ENCODE assay signal across 8 cellular contexts in the genomic region with DNA sequence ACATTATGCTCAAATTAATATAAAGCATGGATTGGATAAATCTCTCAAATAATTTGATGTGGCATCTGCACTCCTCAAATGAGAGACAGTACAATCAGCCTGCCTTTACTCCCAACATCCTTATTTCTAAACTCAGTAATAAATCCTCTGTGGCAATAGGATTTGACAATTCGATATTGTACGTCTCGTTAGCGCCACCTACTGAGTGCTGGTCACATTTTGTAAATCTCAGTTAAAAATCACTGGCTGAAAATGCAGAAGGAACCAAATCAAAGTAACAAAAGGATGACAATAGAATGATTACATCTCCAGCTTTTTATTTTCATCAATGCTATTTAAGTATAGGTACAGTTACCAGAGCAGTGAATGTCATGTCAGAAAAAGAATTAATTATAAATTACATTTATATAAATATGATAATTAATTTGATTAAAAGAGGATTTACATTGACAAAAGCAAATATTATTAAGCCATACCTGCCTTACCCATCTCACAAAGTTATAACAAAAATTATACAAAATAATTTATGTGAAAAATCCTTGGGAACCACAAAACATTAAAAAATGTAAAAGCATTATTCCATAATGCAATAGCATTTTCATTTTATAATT. TPM values are rescaled to one million over a fixed set of nuclear protein-coding genes. Genes with fewer than 3 reads are reported as not detected.
DNase-seq lines count a peak whose midpoint lies in the region; ATAC-seq, FAIRE-seq and TF ChIP-seq lines count a peak whose summit lies in the region.

No MANE protein-coding gene starts in this region.

- H3K27ac ChIP-seq in H1 (ENCODE audit: low read depth, low read length): no peak overlapping the region

- H2AK5ac ChIP-seq in H1 (ENCODE audit: low read depth, low read length): no peak overlapping the region

- H3K4ac ChIP-seq in H1 (replicated peaks; ENCODE audit: insufficient read length, low read depth, low read length): no peak overlapping the region

- no peak overlapping the region for H2BK12ac ChIP-seq in H1 (ENCODE audit: low read depth, low read length)

- no peak overlapping the region for H3K23ac ChIP-seq in H1 (ENCODE audit: insufficient read length)

- no peak overlapping the region for H3K18ac ChIP-seq in H1 (ENCODE audit: extremely low read depth, low read length)

- no peaks in the 10 kb centered on the region for H3K23me2 ChIP-seq in H1 (ENCODE audit: low read depth, low read length)

- peak; percentile 73 for TF ChIP-seq CTCF in GM06990 (IDR thresholded peaks at IDR 0.05; ENCODE audit: insufficient read depth, low read length, poor library complexity, severe bottlenecking)
- peak in 2 of 3 experiments; percentile 70 to 74; a peak in 3 of 4 replicates for TF ChIP-seq CTCF in H1 (IDR thresholded peaks at IDR 0.05; ENCODE audit: control extremely low read depth in 1 of 3, insufficient read depth in 1 of 3, low read depth in 1 of 3, low read length in 3 of 3)
- peak; percentile 78 for TF ChIP-seq CTCF in mesothelial cell of epicardium (IDR thresholded peaks at IDR 0.05; ENCODE audit: unreplicated experiment)

- DNase-seq in GM06990 (ENCODE audit: extremely low read depth, insufficient read length): no peak
- DNase-seq in NCI-H748 (lab: John Stamatoyannopoulos, UW; ENCODE audit: unreplicated experiment): peak; percentile 86
- DNase-seq in activated CD4-positive, alpha-beta memory T cell treated with anti-CD3 and anti-CD28 coated beads, Interleukin-2, amount 10 ng/mL, durations not matched to agents 7 days and 5 days: peak; percentile 69
- DNase-seq in H1 (ENCODE audit: low read depth in 1 of 2, low spot score in 2 of 2): peak in 1 of 2 experiments; percentile 82
- peak; percentile 55 to 77 for DNase-seq in mesothelial cell of epicardium (ENCODE audit: low spot score in 2 of 2, unreplicated experiment in 2 of 2)
- peak; percentile 58 for DNase-seq in stimulated activated CD8-positive, alpha-beta memory T cell treated with anti-CD3 and anti-CD28 coated beads, Interleukin-4, amount 100 ng/mL, for 24 hours (ENCODE audit: low read depth)

- H3K4me2 ChIP-seq in H1 (ENCODE audit: insufficient read depth in 1 of 2, low read depth in 2 of 2, low read length in 2 of 2): no peak overlapping the region

- H3K79me1 ChIP-seq in H1 (ENCODE audit: low read depth, low read length): no peaks in the 10 kb centered on the region

- H3K4me3 Mint-ChIP-seq in activated CD4-positive, alpha-beta memory T cell treated with anti-CD3 and anti-CD28 coated beads, Interleukin-2, amount 10 ng/mL, durations not matched to agents 7 days and 5 days: no peak overlapping the region
- H3K4me3 Mint-ChIP-seq in mesothelial cell of epicardium: no peak overlapping the region

- no peaks in the 10 kb centered on the region for H3K9me3 ChIP-seq in H1 (ENCODE audit: insufficient read depth in 2 of 2, low read depth in 1 of 2, low read length in 1 of 2)

- TF ChIP-seq POLR2A in H1 (IDR thresholded peaks at IDR 0.05; ENCODE audit: control extremely low read depth in 1 of 2, low read depth in 2 of 2, low read length in 2 of 2): no peak

- H3K27me3 Mint-ChIP-seq in activated CD4-positive, alpha-beta memory T cell treated with anti-CD3 and anti-CD28 coated beads, Interleukin-2, amount 10 ng/mL, durations not matched to agents 7 days and 5 days: no peaks in the 10 kb centered on the region
- H3K27me3 Mint-ChIP-seq in mesothelial cell of epicardium (ENCODE audit: low read depth): peaks cover 2% of the 10 kb centered on the region

- no peaks in the 10 kb centered on the region for H4K20me1 ChIP-seq in H1 (replicated peaks in 1 of 2; ENCODE audit: control insufficient read depth in 1 of 2, insufficient read depth in 2 of 2, low read length in 2 of 2)

- no peaks in the 10 kb centered on the region for H3K79me2 ChIP-seq in H1 (ENCODE audit: control insufficient read depth in 1 of 2, insufficient read depth in 2 of 2, low read length in 2 of 2)

- no peak overlapping the region for H2AFZ ChIP-seq in H1 (ENCODE audit: low read length)

- CTCF ChIA-PET in activated CD4-positive, alpha-beta memory T cell treated with anti-CD3 and anti-CD28 coated beads, Interleukin-2, amount 10 ng/mL, durations not matched to agents 7 days and 5 days (lab: Charles Lee): interaction anchor here (0.8 to 1.5 kb wide), 6 partner anchors 9 to 436 kb away, joined by 3 to 6 read pairs (median 3); no protein-coding TSS in a partner anchor
- CTCF ChIA-PET in H1 (lab: Charles Lee; ENCODE audit: partially characterized antibody): interaction anchor here (0.8 to 3.4 kb wide), 15 partner anchors 10 to 502 kb away, joined by 3 to 25 read pairs (median 4); no protein-coding TSS in a partner anchor

- FAIRE-seq in H1 (lab: Jason Lieb, UNC): peak; percentile 82

- TF ChIP-seq EP300 in H1 (IDR thresholded peaks at IDR 0.05; ENCODE audit: borderline replicate concordance in 1 of 2, low read depth in 2 of 2, low read length in 2 of 2): no peak

- no peak overlapping the region for H3K4me3 ChIP-seq in GM06990 (replicated peaks; ENCODE audit: low read depth, low read length)
- no peak overlapping the region for H3K4me3 ChIP-seq in H1 (ENCODE audit: extremely low read depth in 1 of 4, insufficient read depth in 2 of 4, low read depth in 3 of 4, low read length in 4 of 4)

- TF ChIP-seq RAD21 in H1 (IDR thresholded peaks at IDR 0.05 in 1 of 2, conservative IDR thresholded peaks at IDR 0.05 in 1 of 2; ENCODE audit: low read depth in 2 of 2, low read length in 2 of 2): peak; percentile 91

- H2BK20ac ChIP-seq in H1 (ENCODE audit: low read length): no peak overlapping the region

- no peak overlapping the region for H2BK120ac ChIP-seq in H1 (replicated peaks; ENCODE audit: low read depth, low read length)

- H3K14ac ChIP-seq in H1 (ENCODE audit: insufficient read length): no peak overlapping the region

- no peak overlapping the region for H4K8ac ChIP-seq in H1 (ENCODE audit: extremely low read depth, insufficient read depth, low read length)

- no peak overlapping the region for H4K5ac ChIP-seq in H1 (ENCODE audit: insufficient read length, low read depth, low read length)

- no peaks in the 10 kb centered on the region for H3K4me1 ChIP-seq in H1 (replicated peaks in 1 of 4; ENCODE audit: control insufficient read depth in 3 of 4, insufficient read depth in 4 of 4, low read length in 3 of 4)

- H2BK5ac ChIP-seq in H1 (ENCODE audit: low read depth, low read length): no peak overlapping the region

- no peak overlapping the region for H2BK15ac ChIP-seq in H1 (ENCODE audit: low read length)

- no peaks in the 10 kb centered on the region for H3K36me3 ChIP-seq in GM06990 (ENCODE audit: control insufficient read depth, insufficient read depth, low read length)
- no peaks in the 10 kb centered on the region for H3K36me3 ChIP-seq in H1 (ENCODE audit: control insufficient read depth in 2 of 4, insufficient read depth in 4 of 4, low read length in 3 of 4)

- POLR2A ChIA-PET in activated CD4-positive, alpha-beta memory T cell treated with anti-CD3 and anti-CD28 coated beads, Interleukin-2, amount 10 ng/mL, durations not matched to agents 7 days and 5 days (lab: Charles Lee): no interaction called here
- POLR2A ChIA-PET in H1 (lab: Charles Lee; ENCODE audit: partially characterized antibody): no interaction called here

- no peak overlapping the region for H4K91ac ChIP-seq in H1 (replicated peaks; ENCODE audit: insufficient read length, low read length)

- H3K9ac ChIP-seq in H1 (replicated peaks in 1 of 4; ENCODE audit: extremely low read depth in 1 of 4, low read depth in 3 of 4, low read length in 3 of 4): no peak overlapping the region

- H3K56ac ChIP-seq in H1 (replicated peaks; ENCODE audit: insufficient read length, low read depth, low read length): no peak overlapping the region

- WGBS in H1 (ENCODE audit: extremely low coverage in 1 of 2, insufficient coverage in 1 of 2, insufficient read length in 1 of 2, insufficient replicate concordance in 2 of 2, low coverage in 1 of 2, low lambda C conversion rate in 2 of 2, missing lambda C conversion rate in 1 of 2), 2 experiments: 0% methylated on average over 4 of the region's 4 CpGs; no CpG with 5 or more reads in 1 of the 2 experiments

- no peaks in the 10 kb centered on the region for H3K4me1 Mint-ChIP-seq in activated CD4-positive, alpha-beta memory T cell treated with anti-CD3 and anti-CD28 coated beads, Interleukin-2, amount 10 ng/mL, durations not matched to agents 7 days and 5 days
- H3K4me1 Mint-ChIP-seq in mesothelial cell of epicardium: no peaks in the 10 kb centered on the region

- ATAC-seq in HG03354 (IDR thresholded peaks at IDR 0.05; ENCODE audit: poor library complexity, severe bottlenecking, unreplicated experiment): peak; percentile 70
- ATAC-seq in HG03571 (IDR thresholded peaks at IDR 0.05; ENCODE audit: unreplicated experiment): no peak

- no peaks in the 10 kb centered on the region for H3K27me3 ChIP-seq in GM06990 (replicated peaks; ENCODE audit: control insufficient read depth, insufficient read depth, low read length)
- no peaks in the 10 kb centered on the region for H3K27me3 ChIP-seq in H1 (replicated peaks in 1 of 4; ENCODE audit: control insufficient read depth in 3 of 4, extremely low read depth in 1 of 4, insufficient read depth in 3 of 4, low read length in 3 of 4)

- no peaks in the 10 kb centered on the region for H3K36me3 Mint-ChIP-seq in activated CD4-positive, alpha-beta memory T cell treated with anti-CD3 and anti-CD28 coated beads, Interleukin-2, amount 10 ng/mL, durations not matched to agents 7 days and 5 days (ENCODE audit: low read depth)
- H3K36me3 Mint-ChIP-seq in mesothelial cell of epicardium: no peaks in the 10 kb centered on the region

- H3K27ac Mint-ChIP-seq in activated CD4-positive, alpha-beta memory T cell treated with anti-CD3 and anti-CD28 coated beads, Interleukin-2, amount 10 ng/mL, durations not matched to agents 7 days and 5 days: no peak overlapping the region
- no peak overlapping the region for H3K27ac Mint-ChIP-seq in mesothelial cell of epicardium

- no peaks in the 10 kb centered on the region for H3K9me3 Mint-ChIP-seq in activated CD4-positive, alpha-beta memory T cell treated with anti-CD3 and anti-CD28 coated beads, Interleukin-2, amount 10 ng/mL, durations not matched to agents 7 days and 5 days
- H3K9me3 Mint-ChIP-seq in mesothelial cell of epicardium: peaks cover 9% of the 10 kb centered on the region

RNA-seq across cellular contexts. Expression of a gene that starts 20.2 kb away (rescaled TPM):
- not detected for total RNA-seq in activated CD4-positive, alpha-beta memory T cell treated with anti-CD3 and anti-CD28 coated beads, Interleukin-2, amount 10 ng/mL, durations not matched to agents 7 days and 5 days
- not detected in 2 replicates for total RNA-seq in H1 (2021; fragmentation: NEBNext Ultra II Directional; extraction: Animal tissue kit (Norgen Biotek cat#: 25700))
- not detected in 2 replicates for polyA plus RNA-seq in H1 (2011; rRNA removed)
- not detected for polyA plus RNA-seq in H1 (2011; cell fraction: cytosol; rRNA removed)
- not detected for polyA plus RNA-seq in H1 (2011; cell fraction: nucleus; rRNA removed)
- not detected in 4 replicates for polyA plus RNA-seq in H1 (2012, experiment 1 of 2)
- not detected for polyA plus RNA-seq in H1 (2012, experiment 2 of 2)
- not detected for polyA plus RNA-seq in H1 (2013, experiment 1 of 2)
- not detected for polyA plus RNA-seq in H1 (2013, experiment 2 of 2)
- not detected in 2 replicates for polyA minus RNA-seq in H1 (2011; rRNA and poly(A)+ RNA removed)
- not detected for polyA minus RNA-seq in H1 (2011; cell fraction: cytosol; rRNA and poly(A)+ RNA removed)
- not detected for polyA minus RNA-seq in H1 (2011; cell fraction: nucleus; rRNA and poly(A)+ RNA removed)
- total RNA-seq in mesothelial cell of epicardium: not detected in 3 replicates

RNA-seq across cellular contexts. Expression of a gene that starts 34.4 kb away (rescaled TPM):
- total RNA-seq in activated CD4-positive, alpha-beta memory T cell treated with anti-CD3 and anti-CD28 coated beads, Interleukin-2, amount 10 ng/mL, durations not matched to agents 7 days and 5 days: not detected
- not detected in 2 replicates for total RNA-seq in H1 (2021; fragmentation: NEBNext Ultra II Directional; extraction: Animal tissue kit (Norgen Biotek cat#: 25700))
- 0.08 and 0.11 TPM in 2 replicates for polyA plus RNA-seq in H1 (2011; rRNA removed)
- 0.06 TPM for polyA plus RNA-seq in H1 (2011; cell fraction: cytosol; rRNA removed)
- not detected for polyA plus RNA-seq in H1 (2011; cell fraction: nucleus; rRNA removed)
- not detected in 4 replicates for polyA plus RNA-seq in H1 (2012, experiment 1 of 2)
- polyA plus RNA-seq in H1 (2012, experiment 2 of 2): not detected
- polyA plus RNA-seq in H1 (2013, experiment 1 of 2): 0.04 TPM
- polyA plus RNA-seq in H1 (2013, experiment 2 of 2): 0.06 TPM
- polyA minus RNA-seq in H1 (2011; rRNA and poly(A)+ RNA removed): 0.20 and 0.95 TPM in 2 replicates
- not detected for polyA minus RNA-seq in H1 (2011; cell fraction: cytosol; rRNA and poly(A)+ RNA removed)
- polyA minus RNA-seq in H1 (2011; cell fraction: nucleus; rRNA and poly(A)+ RNA removed): not detected
- total RNA-seq in mesothelial cell of epicardium: 0.27 TPM in 2 of 3 replicates, not detected in the other

RNA-seq across cellular contexts. Expression of a gene that starts 34.5 kb away (rescaled TPM):
- 10 to 100 TPM; 37.0 to 37.6 TPM for total RNA-seq in activated CD4-positive, alpha-beta memory T cell treated with anti-CD3 and anti-CD28 coated beads, Interleukin-2, amount 10 ng/mL, durations not matched to agents 7 days and 5 days
- total RNA-seq in H1 (2021; fragmentation: NEBNext Ultra II Directional; extraction: Animal tissue kit (Norgen Biotek cat#: 25700)): 63.6 and 64.0 TPM in 2 replicates
- 33.8 and 67.0 TPM in 2 replicates for polyA plus RNA-seq in H1 (2011; rRNA removed)
- polyA plus RNA-seq in H1 (2011; cell fraction: cytosol; rRNA removed): 61.2 TPM
- polyA plus RNA-seq in H1 (2011; cell fraction: nucleus; rRNA removed): 25.8 TPM
- polyA plus RNA-seq in H1 (2012, experiment 1 of 2): 38.3 to 55.0 TPM (median 43.3 TPM) in 4 replicates
- 5.9 TPM for polyA plus RNA-seq in H1 (2012, experiment 2 of 2)
- 59.5 TPM for polyA plus RNA-seq in H1 (2013, experiment 1 of 2)
- polyA plus RNA-seq in H1 (2013, experiment 2 of 2): 60.8 TPM
- 66.7 and 113 TPM in 2 replicates for polyA minus RNA-seq in H1 (2011; rRNA and poly(A)+ RNA removed)
- polyA minus RNA-seq in H1 (2011; cell fraction: cytosol; rRNA and poly(A)+ RNA removed): 37.2 TPM
- 57.3 TPM for polyA minus RNA-seq in H1 (2011; cell fraction: nucleus; rRNA and poly(A)+ RNA removed)
- total RNA-seq in mesothelial cell of epicardium: 41.5 to 45.9 TPM (median 42.6 TPM) in 3 replicates
